10 cellular contexts compared by ENCODE assay signal in the genomic region with DNA sequence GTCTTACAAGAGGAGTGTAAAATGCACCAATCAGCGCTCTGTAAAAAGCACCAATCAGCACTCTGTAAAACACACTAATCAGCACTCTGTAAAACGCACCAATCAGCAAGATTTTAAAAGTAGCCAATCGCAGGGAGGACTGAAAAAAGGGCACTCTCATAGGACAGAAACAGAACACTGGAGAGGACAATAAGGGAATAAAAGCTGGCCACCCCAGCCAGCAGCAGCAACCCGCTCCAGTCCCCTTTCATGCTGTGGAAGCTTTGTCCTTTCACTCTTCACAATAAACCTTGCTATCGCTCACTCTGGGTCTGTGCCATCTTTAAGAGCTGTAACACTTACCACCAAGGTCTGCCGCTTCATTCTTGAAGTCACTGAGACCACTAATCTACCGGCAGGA. TPM values are rescaled to one million over a fixed set of nuclear protein-coding genes. Genes with fewer than 3 reads are reported as not detected.
DNase-seq lines count a peak whose midpoint lies in the region; ATAC-seq and TF ChIP-seq lines count a peak whose summit lies in the region.
"Had no signal": no experiment of that assay in that cellular context is flagged by ENCODE, and none has a peak within 500 bp of the region (broad histone marks: within the 10 kb centered on the region; RNA-seq: fewer than 3 reads in every experiment).

No MANE protein-coding gene starts in this region.

- peak overlapping the region; percentile 84 for H3K4me2 ChIP-seq in PC-3 (ENCODE audit: low read length)

- no peaks in the 10 kb centered on the region for H3K36me3 ChIP-seq in PC-3 (ENCODE audit: low read depth, low read length)
- H3K36me3 ChIP-seq in endodermal cell (ENCODE audit: control insufficient read depth, insufficient read depth, low read length): no peaks in the 10 kb centered on the region
- H3K36me3 ChIP-seq in gastrocnemius medialis: no peaks in the 10 kb centered on the region
- H3K36me3 ChIP-seq: pancreas had no signal

- no peaks in the 10 kb centered on the region for H3K9me3 Mint-ChIP-seq in activated naive CD4-positive, alpha-beta T cell treated with anti-CD3 and anti-CD28 coated beads, Interleukin-2, amount 10 ng/mL, durations not matched to agents 7 days and 5 days
- no peaks in the 10 kb centered on the region for H3K9me3 Mint-ChIP-seq in activated naive CD4-positive, alpha-beta T cell treated with anti-CD3 and anti-CD28 coated beads for 36 hours
- no peaks in the 10 kb centered on the region for H3K9me3 Mint-ChIP-seq in endodermal cell

- TF ChIP-seq CTCF in PC-3 (conservative IDR thresholded peaks at IDR 0.05; ENCODE audit: low read depth, low read length) (no peak), endodermal cell (conservative IDR thresholded peaks at IDR 0.05) (no peak), gastrocnemius medialis (IDR thresholded peaks at IDR 0.05 in 4 of 5, conservative IDR thresholded peaks at IDR 0.05 in 1 of 5) (no peak)

- peaks cover 22% of the 10 kb centered on the region for H3K4me1 ChIP-seq in PC-3 (ENCODE audit: insufficient read depth, low read length)
- H3K4me1 ChIP-seq in endodermal cell (ENCODE audit: control insufficient read depth, insufficient read depth, low read length): no peaks in the 10 kb centered on the region
- H3K4me1 ChIP-seq in gastrocnemius medialis: peaks cover 28 to 36% of the 10 kb centered on the region in 2 donors

- in situ Hi-C loops in gastrocnemius medialis (cut with MboI; ENCODE audit: low sequenced_read_pairs in 4 of 4): loop anchor here in 2 of 4 donors (5.0 to 10.0 kb wide), 2 partner anchors 107 to 114 kb away; partner anchors contain the start of gene HIVEP2 (in 1 of the 2)

- no peaks in the 10 kb centered on the region for H3K36me3 Mint-ChIP-seq in activated naive CD4-positive, alpha-beta T cell treated with anti-CD3 and anti-CD28 coated beads, Interleukin-2, amount 10 ng/mL, durations not matched to agents 7 days and 5 days
- H3K36me3 Mint-ChIP-seq in activated naive CD4-positive, alpha-beta T cell treated with anti-CD3 and anti-CD28 coated beads for 36 hours (ENCODE audit: low read depth): peaks cover 4% of the 10 kb centered on the region
- H3K36me3 Mint-ChIP-seq in endodermal cell (ENCODE audit: low read depth): no peaks in the 10 kb centered on the region

- no peak overlapping the region for H3K4me3 Mint-ChIP-seq in activated naive CD4-positive, alpha-beta T cell treated with anti-CD3 and anti-CD28 coated beads, Interleukin-2, amount 10 ng/mL, durations not matched to agents 7 days and 5 days
- no peak overlapping the region for H3K4me3 Mint-ChIP-seq in activated naive CD4-positive, alpha-beta T cell treated with anti-CD3 and anti-CD28 coated beads for 36 hours
- peak overlapping the region; percentile 87 for H3K4me3 Mint-ChIP-seq in endodermal cell

- no peaks in the 10 kb centered on the region for H3K9me2 ChIP-seq in PC-3 (replicated peaks; ENCODE audit: low read length)

- no peak for TF ChIP-seq POLR2A in gastrocnemius medialis (IDR thresholded peaks at IDR 0.05)

- no peak for DNase-seq in activated naive CD4-positive, alpha-beta T cell treated with anti-CD3 and anti-CD28 coated beads, Interleukin-2, amount 10 ng/mL, durations not matched to agents 7 days and 5 days
- DNase-seq in activated naive CD4-positive, alpha-beta T cell treated with anti-CD3 and anti-CD28 coated beads for 36 hours: no peak
- peak; percentile 27 for DNase-seq in PC-3
- DNase-seq in endodermal cell: no peak
- no peak for DNase-seq in gastrocnemius medialis
- no peak for DNase-seq in SIG-M5 (lab: John Stamatoyannopoulos, UW)

- intact Hi-C loops in activated naive CD4-positive, alpha-beta T cell treated with anti-CD3 and anti-CD28 coated beads for 36 hours (cut with micrococcal nuclease): loop anchor here (1.0 kb wide), 4 partner anchors 20 to 368 kb away; no protein-coding TSS in a partner anchor
- intact Hi-C loops in PC-3 (cut with micrococcal nuclease) (loop anchor here (1.0 to 10.0 kb wide), 3 partner anchors 45 to 368 kb away; no protein-coding TSS in a partner anchor), gastrocnemius medialis (cut with DNase I; ENCODE audit: low total_unique reads) (no loop called here)

- POLR2A ChIA-PET in PC-3 (lab: Charles Lee; ENCODE audit: unreplicated experiment): interaction anchor here (0.6 kb wide), 1 partner anchor 293 kb away, joined by 4 read pairs; no protein-coding TSS in a partner anchor

- H3K9ac ChIP-seq in PC-3 (ENCODE audit: low read length) (peak overlapping the region; percentile 30; the same call in 1 of the 2 replicates), endodermal cell (ENCODE audit: extremely low read depth, low read length, poor library complexity, severe bottlenecking) (no peak overlapping the region)

- H3F3A ChIP-seq in PC-3 (ENCODE audit: low read length, unreplicated experiment): no peaks in the 10 kb centered on the region

- no peak for ATAC-seq in PC-3
- ATAC-seq in gastrocnemius medialis: no peak
- no peak for ATAC-seq in HG02623 (IDR thresholded peaks at IDR 0.05; ENCODE audit: unreplicated experiment)
- no peak for ATAC-seq in activated CD4-positive, CD25-positive, alpha-beta regulatory T cell treated with anti-CD3 and anti-CD28 coated beads, Interleukin-2, amount 50 U/mL, for 24 hours

- CTCF ChIA-PET in activated naive CD4-positive, alpha-beta T cell treated with anti-CD3 and anti-CD28 coated beads, Interleukin-2, amount 10 ng/mL, durations not matched to agents 7 days and 5 days (lab: Charles Lee): interaction anchor here (0.7 to 1.2 kb wide), 2 partner anchors 11 to 368 kb away, joined by 3 read pairs; no protein-coding TSS in a partner anchor
- CTCF ChIA-PET in activated naive CD4-positive, alpha-beta T cell treated with anti-CD3 and anti-CD28 coated beads for 36 hours (lab: Charles Lee): interaction anchor here (0.6 to 1.5 kb wide), 3 partner anchors 32 to 256 kb away, joined by 3 to 6 read pairs (median 4); no protein-coding TSS in a partner anchor
- CTCF ChIA-PET in PC-3 (lab: Charles Lee): no interaction called here

- no TSS peak for BruUV-seq in PC-3 (replicated peaks; lab: Mats Ljungman, UMichigan)

- H3K79me2 ChIP-seq in PC-3 (ENCODE audit: low read length): peaks cover 26% of the 10 kb centered on the region

- H3K9me3 ChIP-seq in PC-3 (ENCODE audit: low read length) (no peaks in the 10 kb centered on the region), endodermal cell (ENCODE audit: control insufficient read depth, low read length) (no peaks in the 10 kb centered on the region), gastrocnemius medialis (no peaks in the 10 kb centered on the region)
- H3K9me3 ChIP-seq: pancreas had no signal

- peaks cover 27% of the 10 kb centered on the region for H3K4me1 Mint-ChIP-seq in activated naive CD4-positive, alpha-beta T cell treated with anti-CD3 and anti-CD28 coated beads, Interleukin-2, amount 10 ng/mL, durations not matched to agents 7 days and 5 days
- H3K4me1 Mint-ChIP-seq in activated naive CD4-positive, alpha-beta T cell treated with anti-CD3 and anti-CD28 coated beads for 36 hours (ENCODE audit: low read depth): peaks cover 28% of the 10 kb centered on the region
- H3K4me1 Mint-ChIP-seq in endodermal cell: peaks cover 24% of the 10 kb centered on the region

- 67 to 95% methylated on average over 1 to 7 of the region's 7 CpGs for WGBS in endodermal cell (ENCODE audit: insufficient coverage in 1 of 2, insufficient read length in 1 of 2), 2 experiments

- H4K20me1 ChIP-seq in PC-3 (ENCODE audit: low read length): no peaks in the 10 kb centered on the region

- H3K27ac ChIP-seq in PC-3 (ENCODE audit: low read length): peak overlapping the region; percentile 89
- no peak overlapping the region for H3K27ac ChIP-seq in endodermal cell (ENCODE audit: low read depth, low read length)
- peak overlapping the region; percentile 96 to 100 (median 98) for H3K27ac ChIP-seq in gastrocnemius medialis
- H3K27ac ChIP-seq: C4-2B had no signal

- no peak overlapping the region for H2AFZ ChIP-seq in PC-3 (ENCODE audit: low read length)

- H3K27me3 ChIP-seq in PC-3 (ENCODE audit: low read length) (no peaks in the 10 kb centered on the region), endodermal cell (ENCODE audit: control insufficient read depth, insufficient read depth, low read length, poor library complexity, severe bottlenecking) (no peaks in the 10 kb centered on the region), gastrocnemius medialis (no peaks in the 10 kb centered on the region)
- H3K27me3 ChIP-seq: pancreas had no signal

- H3K27me3 Mint-ChIP-seq in activated naive CD4-positive, alpha-beta T cell treated with anti-CD3 and anti-CD28 coated beads, Interleukin-2, amount 10 ng/mL, durations not matched to agents 7 days and 5 days: peaks cover 10% of the 10 kb centered on the region
- H3K27me3 Mint-ChIP-seq in activated naive CD4-positive, alpha-beta T cell treated with anti-CD3 and anti-CD28 coated beads for 36 hours (ENCODE audit: low read depth): no peaks in the 10 kb centered on the region
- no peaks in the 10 kb centered on the region for H3K27me3 Mint-ChIP-seq in endodermal cell (ENCODE audit: insufficient read depth)

- peak overlapping the region; percentile 90 for H3K4me3 ChIP-seq in PC-3 (ENCODE audit: low read length)
- H3K4me3 ChIP-seq in endodermal cell (ENCODE audit: low read length): no peak overlapping the region
- peak overlapping the region in 1 of 4 donors; percentile 97 for H3K4me3 ChIP-seq in gastrocnemius medialis

- H3K27ac Mint-ChIP-seq in activated naive CD4-positive, alpha-beta T cell treated with anti-CD3 and anti-CD28 coated beads, Interleukin-2, amount 10 ng/mL, durations not matched to agents 7 days and 5 days: peak overlapping the region; percentile 30
- no peak overlapping the region for H3K27ac Mint-ChIP-seq in activated naive CD4-positive, alpha-beta T cell treated with anti-CD3 and anti-CD28 coated beads for 36 hours
- no peak overlapping the region for H3K27ac Mint-ChIP-seq in endodermal cell

RNA-seq across cellular contexts. Expression of gene AIG1, which starts 1.7 kb away (rescaled TPM):
- 10 to 100 TPM; 26.1 to 28.0 TPM for total RNA-seq in activated naive CD4-positive, alpha-beta T cell treated with anti-CD3 and anti-CD28 coated beads for 36 hours
- 22.1 and 32.7 TPM in 2 replicates for total RNA-seq in PC-3 (2014; rRNA removed)
- total RNA-seq in endodermal cell: 10 to 100 TPM; 23.0 to 25.2 TPM
- 26.2 TPM for polyA plus RNA-seq in endodermal cell (2013, experiment 1 of 2)
- 25.1 TPM for polyA plus RNA-seq in endodermal cell (2013, experiment 2 of 2)
- 10 to 100 TPM in 1 of 4 donors, 1 to 10 TPM in 3; 5.3 to 10.3 (median 5.7) TPM for total RNA-seq in gastrocnemius medialis
